ENCODE assay signal across 8 cellular contexts in the genomic region with DNA sequence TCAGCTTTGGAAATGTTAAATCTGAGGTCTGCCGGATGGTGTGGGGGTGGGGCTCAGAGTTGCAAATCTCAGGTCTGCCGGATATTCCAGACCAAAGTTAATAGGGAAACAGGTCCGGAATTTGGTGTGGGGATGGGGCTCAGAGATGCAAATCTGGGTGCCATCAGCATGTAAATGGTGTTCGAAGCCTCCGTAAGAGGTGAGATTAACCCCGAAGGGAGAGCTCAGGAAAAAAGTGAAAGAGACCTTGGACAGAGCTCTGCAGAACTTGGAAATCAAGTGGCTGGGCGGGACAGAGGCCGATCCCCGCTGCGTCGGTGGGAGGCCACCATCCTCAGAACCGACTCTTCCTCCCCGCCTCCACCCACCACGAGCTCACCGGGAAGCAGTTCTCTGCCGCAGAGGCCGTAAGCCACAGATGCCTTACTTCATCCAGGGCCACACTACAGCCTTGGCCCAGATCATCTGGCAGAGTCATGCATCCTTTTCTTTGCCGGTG. TPM values are rescaled to one million over a fixed set of nuclear protein-coding genes. Genes with fewer than 3 reads are reported as not detected.
A peak's percentile ranks its signal among the peaks of the same experiment; 100 is the strongest.
DNase-seq lines count a peak whose midpoint lies in the region; ATAC-seq and TF ChIP-seq lines count a peak whose summit lies in the region.

No MANE protein-coding gene starts in this region.

- H3K27ac ChIP-seq in OCI-LY7 (ENCODE audit: low read depth, low read length, poor library complexity, severe bottlenecking): no peak overlapping the region
- peak overlapping the region; percentile 98 for H3K27ac ChIP-seq in iPS DF 6.9 (ENCODE audit: low read length)
- peak overlapping the region in 2 of 4 donors; percentile 6 to 36 for H3K27ac ChIP-seq in gastrocnemius medialis

- H3K9me3 ChIP-seq in OCI-LY7 (ENCODE audit: low read length): no peaks in the 10 kb centered on the region
- H3K9me3 ChIP-seq in iPS DF 6.9 (ENCODE audit: control insufficient read depth, insufficient read depth, low read length): no peaks in the 10 kb centered on the region
- no peaks in the 10 kb centered on the region for H3K9me3 ChIP-seq in gastrocnemius medialis

- intact Hi-C loops in OCI-LY7 (cut with micrococcal nuclease; ENCODE audit: unreplicated experiment): loop anchor here (2.0 to 10.0 kb wide), 3 partner anchors 47 to 1605 kb away; a partner anchor contains a TSS
- intact Hi-C loops in gastrocnemius medialis (cut with DNase I; ENCODE audit: low total_unique reads): loop anchor here (5.0 kb wide), 2 partner anchors 177 to 248 kb away; a partner anchor contains a TSS

- H2AFZ ChIP-seq in OCI-LY7 (ENCODE audit: low read length): no peak overlapping the region

- DNase-seq in OCI-LY7 (ENCODE audit: low spot score) (peak; percentile 24), astrocyte of the cerebellum (ENCODE audit: low read depth) (no peak), iPS DF 6.9 (ENCODE audit: low read depth, low spot score) (peak; percentile 98), gastrocnemius medialis (no peak), COLO668 (lab: John Stamatoyannopoulos, UW; ENCODE audit: unreplicated experiment) (no peak)

- peak overlapping the region; percentile 77 for H3K4me2 ChIP-seq in OCI-LY7 (ENCODE audit: low read length)

- POLR2A ChIA-PET in OCI-LY7 (lab: Charles Lee): interaction anchor here (0.6 to 1.4 kb wide), 5 partner anchors 9 to 226 kb away, joined by 3 to 5 read pairs (median 3); no protein-coding TSS in a partner anchor

- H3K36me3 ChIP-seq in OCI-LY7 (ENCODE audit: insufficient read depth, low read length) (peaks cover 12% of the 10 kb centered on the region), iPS DF 6.9 (ENCODE audit: control insufficient read depth, insufficient read depth, low read length) (no peaks in the 10 kb centered on the region), gastrocnemius medialis (no peaks in the 10 kb centered on the region)

- peaks cover 32% of the 10 kb centered on the region for H3K79me2 ChIP-seq in OCI-LY7 (ENCODE audit: insufficient read depth, low read depth, low read length)

- no peaks in the 10 kb centered on the region for H3K27me3 ChIP-seq in iPS DF 6.9 (ENCODE audit: control insufficient read depth, insufficient read depth, low read length)
- peaks cover 0 to 18% (median 16%) of the 10 kb centered on the region in 3 donors for H3K27me3 ChIP-seq in gastrocnemius medialis

- no peak for TF ChIP-seq POLR2A in gastrocnemius medialis (IDR thresholded peaks at IDR 0.05)

- CTCF ChIA-PET in OCI-LY7 (lab: Charles Lee; ENCODE audit: unreplicated experiment): no interaction called here

- in situ Hi-C loops in astrocyte of the cerebellum (cut with HindIII; ENCODE audit: low sequenced_read_pairs) (no loop called here), gastrocnemius medialis (cut with MboI; ENCODE audit: low sequenced_read_pairs in 4 of 4) (loop anchor here in 2 of 4 donors (25.0 kb wide), 2 partner anchors 187 to 237 kb away; a partner anchor contains a TSS)

- H4K20me1 ChIP-seq in OCI-LY7 (ENCODE audit: insufficient read depth, low read length): peaks cover 13% of the 10 kb centered on the region; the same call in 1 of the 2 replicates

- TF ChIP-seq CTCF in OCI-LY7 (conservative IDR thresholded peaks at IDR 0.05; ENCODE audit: low read length) (no peak), astrocyte of the cerebellum (IDR thresholded peaks at IDR 0.05; ENCODE audit: low read depth, low read length, missing control alignments) (no peak), gastrocnemius medialis (IDR thresholded peaks at IDR 0.05 in 4 of 5, conservative IDR thresholded peaks at IDR 0.05 in 1 of 5) (no peak)

- peaks cover 41% of the 10 kb centered on the region for H3K4me1 ChIP-seq in OCI-LY7 (ENCODE audit: insufficient read depth, low read length, poor library complexity, severe bottlenecking)
- H3K4me1 ChIP-seq in iPS DF 6.9 (ENCODE audit: control insufficient read depth, insufficient read depth, low read length): peaks cover 11% of the 10 kb centered on the region; the same call in 1 of the 2 replicates
- peaks cover 24 to 25% of the 10 kb centered on the region in 2 donors for H3K4me1 ChIP-seq in gastrocnemius medialis

- H3K9me2 ChIP-seq in OCI-LY7 (ENCODE audit: insufficient read depth, low read length): no peaks in the 10 kb centered on the region

- no CpG with 5 or more reads among the region's 18 CpGs for WGBS in iPS DF 6.9 (ENCODE audit: insufficient coverage, insufficient read length)

- no TSS peak for BruUV-seq in OCI-LY7 (replicated peaks; lab: Mats Ljungman, UMichigan)

- ATAC-seq in gastrocnemius medialis (no peak), HG02981 (IDR thresholded peaks at IDR 0.05; ENCODE audit: unreplicated experiment) (no peak), HG03025 (IDR thresholded peaks at IDR 0.05; ENCODE audit: low FRiP score, unreplicated experiment) (no peak)

- H3K4me3 ChIP-seq in GM08714 (ENCODE audit: low read length) (peak overlapping the region; percentile 93; the same call in 1 of the 2 replicates), OCI-LY7 (ENCODE audit: low read depth, low read length, poor library complexity, severe bottlenecking) (peak overlapping the region; percentile 86), astrocyte of the cerebellum (ENCODE audit: low read depth, low read length) (peak overlapping the region; percentile 76), iPS DF 6.9 (ENCODE audit: low read length) (peak overlapping the region; percentile 31; the same call in 1 of the 2 replicates), gastrocnemius medialis (peak overlapping the region; percentile 67 to 88 (median 75))

RNA-seq across cellular contexts. Expression of a gene that starts 1.7 kb away (rescaled TPM):
- 72.7 and 115 TPM in 2 replicates for total RNA-seq in OCI-LY7 (2014; rRNA removed; shearing (Covaris generic))
- total RNA-seq in OCI-LY7 (2022) (113 and 127 TPM in 2 replicates), gastrocnemius medialis (10 to 100 TPM; 22.4 to 29.7 (median 27.9) TPM)

RNA-seq across cellular contexts. Expression of a gene that starts 50.0 kb away (rescaled TPM):
- total RNA-seq in OCI-LY7 (2014; rRNA removed; shearing (Covaris generic)): 6.9 and 7.4 TPM in 2 replicates
- 15.1 and 17.8 TPM in 2 replicates for total RNA-seq in OCI-LY7 (2022)
- 100 to 1,000 TPM; 107 to 147 (median 143) TPM for total RNA-seq in gastrocnemius medialis

Comparison
In these comparisons a context has a peak if more than half of its experiments do, and no peak if none do; other contexts are left out.
1. H3K4me3 ChIP-seq: peak in every context shown above with its lines; median percentile 93 in GM08714; 86 in OCI-LY7; 76 in astrocyte of the cerebellum; 75 in gastrocnemius medialis; 31 in iPS DF 6.9.
2. DNase-seq: peak in OCI-LY7 (single experiment) and iPS DF 6.9 (single experiment); none in astrocyte of the cerebellum (single experiment), gastrocnemius medialis (0 of 2) and COLO668 (single experiment).
3. RNA of a gene that starts 50.0 kb away (total RNA-seq): 107 to 147 TPM in gastrocnemius medialis; 6.9 to 17.8 TPM in OCI-LY7; every median in the first group is over 4 times any median in the second.